Comparison of ENCODE assay signal across 8 cellular contexts in genomic region chr19:5690125-5690954, GRCh38. TPM values are rescaled to one million over a fixed set of nuclear protein-coding genes. Genes with fewer than 3 reads are reported as not detected.
DNase-seq lines count a peak whose midpoint lies in the region; ATAC-seq and TF ChIP-seq lines count a peak whose summit lies in the region.

TSS of gene RPL36 (plus strand) at chr19:5690295. CDS start at chr19:5690508, 213 bp downstream.

- peak within 1 kb of the TSS; percentile 100 for H3K4me3 Mint-ChIP-seq in nephron progenitor cell
- H3K4me3 Mint-ChIP-seq in stimulated activated naive CD8-positive, alpha-beta T cell treated with anti-CD3 and anti-CD28 coated beads, Interleukin-15, amount 100 ng/mL, for 72 hours, result peak within 1 kb of the TSS; percentile 96 to 99

- peak within 1 kb of the TSS; percentile 74 for H3K4me2 ChIP-seq in GM23248 (ENCODE audit: unreplicated experiment)

- peaks cover 11% of the 10 kb centered on the region; the same call in 1 of the 2 replicates for H3F3A ChIP-seq in GM23248 (ENCODE audit: insufficient read depth)

- H3K4me1 Mint-ChIP-seq in nephron progenitor cell, result peaks cover 20% of the 10 kb centered on the region
- peaks cover 80% of the 10 kb centered on the region for H3K4me1 Mint-ChIP-seq in stimulated activated naive CD8-positive, alpha-beta T cell treated with anti-CD3 and anti-CD28 coated beads, Interleukin-15, amount 100 ng/mL, for 72 hours

- H3K4me3 ChIP-seq in GM23248, result peak within 1 kb of the TSS; percentile 84
- peak within 1 kb of the TSS; percentile 94 for H3K4me3 ChIP-seq in MG63

- peak within 1 kb of the TSS; percentile 77 for H3K27ac ChIP-seq in GM23248

- H3K9me3 Mint-ChIP-seq in nephron progenitor cell, result peaks cover 3% of the 10 kb centered on the region
- H3K9me3 Mint-ChIP-seq in stimulated activated naive CD8-positive, alpha-beta T cell treated with anti-CD3 and anti-CD28 coated beads, Interleukin-15, amount 100 ng/mL, for 72 hours, result no peaks in the 10 kb centered on the region

- peak within 1 kb of the TSS; percentile 100 for H3K27ac Mint-ChIP-seq in nephron progenitor cell
- H3K27ac Mint-ChIP-seq in stimulated activated naive CD8-positive, alpha-beta T cell treated with anti-CD3 and anti-CD28 coated beads, Interleukin-15, amount 100 ng/mL, for 72 hours, result peak within 1 kb of the TSS; percentile 98 to 99

- no peaks in the 10 kb centered on the region for H3K9me2 ChIP-seq in GM23248 (ENCODE audit: insufficient read depth)

- H3K79me2 ChIP-seq in GM23248 (ENCODE audit: insufficient read depth), result peaks cover 52% of the 10 kb centered on the region

- peaks cover 10% of the 10 kb centered on the region for H3K36me3 Mint-ChIP-seq in nephron progenitor cell (ENCODE audit: low read depth)

- H3K9ac ChIP-seq in GM23248, result peak within 1 kb of the TSS; percentile 86

- peak; percentile 96 for TF ChIP-seq CTCF in nephron progenitor cell (IDR thresholded peaks at IDR 0.05)

- peaks cover 9% of the 10 kb centered on the region; the same call in 1 of the 2 replicates for H4K20me1 ChIP-seq in GM23248 (ENCODE audit: insufficient read depth)

- ATAC-seq in stimulated activated naive CD8-positive, alpha-beta T cell treated with anti-CD3 and anti-CD28 coated beads, Interleukin-15, amount 100 ng/mL, for 72 hours, result peak; percentile 62

- H3K27me3 ChIP-seq in GM23248 (replicated peaks; ENCODE audit: insufficient read depth), result no peaks in the 10 kb centered on the region
- no peaks in the 10 kb centered on the region for H3K27me3 ChIP-seq in MG63

- WGBS in GM23248 (ENCODE audit: low coverage in 1 of 2, low lambda C conversion rate in 2 of 2, missing lambda C conversion rate in 2 of 2), 2 experiments, result 1% methylated on average over 69 to 73 of the region's 73 CpGs

- H3K36me3 ChIP-seq in GM23248 (ENCODE audit: low read depth), result peaks cover 8% of the 10 kb centered on the region; the same call in 1 of the 2 replicates
- peaks cover 36% of the 10 kb centered on the region for H3K36me3 ChIP-seq in MG63

- in situ Hi-C loops in GM23248 (cut with MboI), result no loop called here

- peaks cover 5% of the 10 kb centered on the region for H3K27me3 Mint-ChIP-seq in nephron progenitor cell (ENCODE audit: low read depth, poor library complexity)
- no peaks in the 10 kb centered on the region for H3K27me3 Mint-ChIP-seq in stimulated activated naive CD8-positive, alpha-beta T cell treated with anti-CD3 and anti-CD28 coated beads, Interleukin-15, amount 100 ng/mL, for 72 hours

- H2AFZ ChIP-seq in GM23248, result peak within 1 kb of the TSS; percentile 84

- H3K4me1 ChIP-seq in GM23248 (ENCODE audit: insufficient read depth), result no peaks in the 10 kb centered on the region

- H3K9me3 ChIP-seq in GM23248 (ENCODE audit: low read depth), result no peaks in the 10 kb centered on the region
- no peaks in the 10 kb centered on the region for H3K9me3 ChIP-seq in MG63

- DNase-seq in DMS53 treated with DMSO at 0.1 percent for 48 hours (lab: John Stamatoyannopoulos, UW; ENCODE audit: unreplicated experiment) (peak; percentile 77), GM23248 (peak; percentile 98), MG63 (peak; percentile 89), SHP77 treated with DMSO at 0.1 percent for 48 hours (lab: John Stamatoyannopoulos, UW) (peak; percentile 84), activated gamma-delta T cell (lab: John Stamatoyannopoulos, UW) (peak; percentile 96), fibroblast of the conjunctiva (ENCODE audit: low read depth) (peak; percentile 95), nephron progenitor cell (peak; percentile 99)
- peak; percentile 99 for DNase-seq in stimulated activated naive CD8-positive, alpha-beta T cell treated with anti-CD3 and anti-CD28 coated beads, Interleukin-15, amount 100 ng/mL, for 72 hours

RNA-seq across cellular contexts. Expression of gene RPL36, which starts in this region (rescaled TPM):
- total RNA-seq in GM23248 (2014; rRNA removed; shearing (Covaris generic)), result 503 and 678 TPM in 2 replicates
- 1,118 and 1,128 TPM in 2 replicates for polyA plus RNA-seq in GM23248 (2016; fragmentation: Nextera tagmentation; extraction: Ambion mirVana)
- total RNA-seq in MG63 (2014; rRNA removed; shearing (Covaris generic); ENCODE audit: low replicate concordance), result 562 and 599 TPM in 2 replicates

Comparison
In these comparisons a context has a peak if more than half of its experiments do, and no peak if none do; other contexts are left out.
1. Peak in every context shown above with its lines: DNase-seq, ATAC-seq, H3K4me3 ChIP-seq and H3K27ac ChIP-seq.